8 cellular contexts compared by ENCODE assay signal in the genomic region with DNA sequence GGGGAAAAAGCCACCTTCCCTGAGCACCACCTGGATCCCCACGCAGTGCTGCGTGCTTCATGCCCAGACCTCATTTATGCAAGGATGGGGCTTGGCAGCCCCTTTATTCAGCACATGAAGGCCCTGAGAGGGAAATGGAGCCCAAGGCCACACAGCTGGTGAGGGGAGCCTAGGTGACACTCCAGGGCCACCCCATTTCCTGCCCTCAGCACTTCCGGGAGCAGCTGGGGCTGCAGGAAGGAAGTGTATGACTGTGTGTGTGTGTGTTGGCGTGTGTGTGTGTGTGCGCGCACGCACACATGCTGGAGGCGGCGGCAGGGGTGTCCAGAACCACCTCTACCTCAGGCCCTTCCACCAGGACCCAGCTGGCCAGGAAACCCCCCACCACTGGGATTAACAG. TPM values are rescaled to one million over a fixed set of nuclear protein-coding genes. Genes with fewer than 3 reads are reported as not detected.
DNase-seq lines count a peak whose midpoint lies in the region; ATAC-seq and TF ChIP-seq lines count a peak whose summit lies in the region.
"Not testable (repeated sequence)": the region's sequence is repeated elsewhere in the genome, so short reads cannot be mapped to it uniquely, and the experiment has no call there.

No MANE protein-coding gene starts in this region.

- peak; percentile 31 for ATAC-seq in HG02938 (IDR thresholded peaks at IDR 0.05; ENCODE audit: unreplicated experiment)
- ATAC-seq in activated naive CD8-positive, alpha-beta T cell treated with anti-CD3 and anti-CD28 coated beads, Interleukin-2, amount 10 ng/mL, durations not matched to agents 7 days and 5 days (ENCODE audit: low read depth) = peak; percentile 95

- not testable (repeated sequence) for H3K36me3 Mint-ChIP-seq in activated naive CD8-positive, alpha-beta T cell treated with anti-CD3 and anti-CD28 coated beads, Interleukin-2, amount 10 ng/mL, durations not matched to agents 7 days and 5 days

- H3K27me3 Mint-ChIP-seq in activated naive CD8-positive, alpha-beta T cell treated with anti-CD3 and anti-CD28 coated beads, Interleukin-2, amount 10 ng/mL, durations not matched to agents 7 days and 5 days = not testable (repeated sequence)

- not testable (repeated sequence) for H3K9me3 Mint-ChIP-seq in activated naive CD8-positive, alpha-beta T cell treated with anti-CD3 and anti-CD28 coated beads, Interleukin-2, amount 10 ng/mL, durations not matched to agents 7 days and 5 days

- POLR2A ChIA-PET in activated naive CD8-positive, alpha-beta T cell treated with anti-CD3 and anti-CD28 coated beads, Interleukin-2, amount 10 ng/mL, durations not matched to agents 7 days and 5 days (lab: Charles Lee) = interaction anchor here (1.3 to 1.5 kb wide), 3 partner anchors 10 to 112 kb away, joined by 3 to 4 read pairs (median 3); no protein-coding TSS in a partner anchor

- peak; percentile 46 for TF ChIP-seq POLR2A in GM19193 (IDR thresholded peaks at IDR 0.05; ENCODE audit: extremely low read depth, insufficient read depth, insufficient read length)
- TF ChIP-seq POLR2A in NB4 (IDR thresholded peaks at IDR 0.05; ENCODE audit: extremely low read depth, insufficient read length) = not testable (repeated sequence)

- H3K27ac Mint-ChIP-seq in activated naive CD8-positive, alpha-beta T cell treated with anti-CD3 and anti-CD28 coated beads, Interleukin-2, amount 10 ng/mL, durations not matched to agents 7 days and 5 days = peak overlapping the region; percentile 92

- DNase-seq in CD1c-positive myeloid dendritic cell (ENCODE audit: extremely low spot score) (peak; percentile 45), NB4 (ENCODE audit: low read depth) (peak; percentile 67), lung microvascular endothelial cell (ENCODE audit: low read depth in 2 of 2) (peak; percentile 78 to 84)
- DNase-seq in activated CD4-positive, alpha-beta T cell treated with anti-CD3 and anti-CD28 coated beads, Interleukin-2, amount 50 U/mL, for 48 hours = peak; percentile 72 to 76
- peak; percentile 78 for DNase-seq in activated naive CD8-positive, alpha-beta T cell treated with anti-CD3 and anti-CD28 coated beads, Interleukin-2, amount 10 ng/mL, durations not matched to agents 7 days and 5 days
- peak; percentile 39 to 48 (median 47) for DNase-seq in stimulated activated CD4-positive, alpha-beta T cell treated with anti-CD3 and anti-CD28 coated beads, TNF-alpha, amount 100 ng/mL, for 1 hour (ENCODE audit: low read depth in 3 of 3, low spot score in 1 of 3)

- peak overlapping the region; percentile 47 for H3K4me3 Mint-ChIP-seq in activated naive CD8-positive, alpha-beta T cell treated with anti-CD3 and anti-CD28 coated beads, Interleukin-2, amount 10 ng/mL, durations not matched to agents 7 days and 5 days

- peaks cover 17% of the 10 kb centered on the region for H3K4me1 Mint-ChIP-seq in activated naive CD8-positive, alpha-beta T cell treated with anti-CD3 and anti-CD28 coated beads, Interleukin-2, amount 10 ng/mL, durations not matched to agents 7 days and 5 days

- TF ChIP-seq CTCF in NB4 (IDR thresholded peaks at IDR 0.05; ENCODE audit: low read depth, low read length) = not testable (repeated sequence)

- not testable (repeated sequence) for H3K4me3 ChIP-seq in NB4 (ENCODE audit: low read depth, low read length)

RNA-seq across cellular contexts. Expression of gene ADAMTS7, which starts 49.8 kb away (rescaled TPM):
- total RNA-seq in activated naive CD8-positive, alpha-beta T cell treated with anti-CD3 and anti-CD28 coated beads, Interleukin-2, amount 10 ng/mL, durations not matched to agents 7 days and 5 days = under 1 TPM in 1 of 2 experiments, not detected in 1; 0.14 TPM
- total RNA-seq in lung microvascular endothelial cell = 2.6 and 7.0 TPM in 2 replicates
